12 cellular contexts compared by ENCODE assay signal in the genomic region with DNA sequence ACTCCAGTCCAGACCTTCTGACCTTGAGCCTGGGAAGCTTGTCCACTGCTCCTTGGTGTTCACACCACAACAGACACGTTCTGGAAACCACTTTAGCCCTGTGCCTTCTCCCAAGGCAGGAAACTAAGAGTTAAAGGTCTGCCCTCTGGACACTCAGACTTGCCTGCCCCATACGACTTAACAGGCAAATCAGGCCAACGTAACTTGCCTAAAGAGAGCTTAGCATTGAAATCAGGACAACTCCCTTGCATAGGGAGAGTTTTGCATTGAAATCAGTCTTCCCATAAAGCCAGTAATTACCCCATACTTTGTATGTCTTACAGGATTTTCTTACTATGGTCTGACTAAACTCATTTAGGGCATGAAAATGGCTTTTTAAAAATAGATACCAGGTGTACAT. TPM values are rescaled to one million over a fixed set of nuclear protein-coding genes. Genes with fewer than 3 reads are reported as not detected.
DNase-seq lines count a peak whose midpoint lies in the region; ATAC-seq, FAIRE-seq and TF ChIP-seq lines count a peak whose summit lies in the region.
"Had no signal": no experiment of that assay in that cellular context is flagged by ENCODE, and none has a peak within 500 bp of the region (broad histone marks: within the 10 kb centered on the region; RNA-seq: fewer than 3 reads in every experiment).

No MANE protein-coding gene starts in this region.

- 41% methylated on average over 3 of the region's 3 CpGs for WGBS in HUES64
- 14 to 16% (median 16%) methylated on average over 3 of the region's 3 CpGs for WGBS in ovary, 3 donors

- no peaks in the 10 kb centered on the region for H3K9me3 Mint-ChIP-seq in chondrocyte (ENCODE audit: low read depth)
- H3K9me3 Mint-ChIP-seq in naive thymus-derived CD8-positive, alpha-beta T cell: no peaks in the 10 kb centered on the region

- no peak for ATAC-seq in naive thymus-derived CD8-positive, alpha-beta T cell

- no peaks in the 10 kb centered on the region for H3K9me3 ChIP-seq in HUES64 (ENCODE audit: insufficient read depth, low read depth, low read length)
- H3K9me3 ChIP-seq in ovary: no peaks in the 10 kb centered on the region
- H3K9me3 ChIP-seq in kidney (ENCODE audit: control insufficient read depth in 1 of 2, low read length in 2 of 2): no peaks in the 10 kb centered on the region

- H3K9ac ChIP-seq in HUES64 (ENCODE audit: low read depth, low read length): no peak overlapping the region
- no peak overlapping the region for H3K9ac ChIP-seq in kidney (ENCODE audit: low read length in 2 of 2)

- peaks cover 51% of the 10 kb centered on the region for H3K4me1 ChIP-seq in ACC112 (ENCODE audit: control insufficient read depth, insufficient read depth, low read length, unreplicated experiment)
- peaks cover 39% of the 10 kb centered on the region for H3K4me1 ChIP-seq in HUES64 (ENCODE audit: insufficient read depth, low read length)
- H3K4me1 ChIP-seq in ovary (ENCODE audit: insufficient read depth): peaks cover 41% of the 10 kb centered on the region
- H3K4me1 ChIP-seq in kidney (ENCODE audit: control insufficient read depth in 1 of 2, insufficient read depth in 1 of 2, low read depth in 1 of 2, low read length in 2 of 2): peaks cover 47 to 50% of the 10 kb centered on the region in 2 donors

- H3K27me3 Mint-ChIP-seq in chondrocyte (ENCODE audit: low read depth): no peaks in the 10 kb centered on the region
- H3K27me3 Mint-ChIP-seq in naive thymus-derived CD8-positive, alpha-beta T cell: no peaks in the 10 kb centered on the region

- no peak overlapping the region for H2AFZ ChIP-seq in ACC112 (ENCODE audit: low read length, unreplicated experiment)

- no peak for TF ChIP-seq POLR2A in ovary (IDR thresholded peaks at IDR 0.05)

- TF ChIP-seq CTCF in chondrocyte (IDR thresholded peaks at IDR 0.05) (no peak), ovary (IDR thresholded peaks at IDR 0.05) (no peak), kidney (IDR thresholded peaks at IDR 0.05; ENCODE audit: borderline replicate concordance, extremely low read depth, insufficient read depth) (no peak)

- intact Hi-C loops in ovary (cut with DNase I): no loop called here
- intact Hi-C loops in kidney (cut with DNase I): no loop called here

- H3K27ac ChIP-seq in ACC112 (ENCODE audit: low read depth, low read length) (peak overlapping the region; percentile 99), HUES64 (ENCODE audit: low read depth, low read length) (peak overlapping the region; percentile 50), ovary (peak overlapping the region in 1 of 2 donors; percentile 42), kidney (ENCODE audit: low read depth in 2 of 2, low read length in 2 of 2) (peak overlapping the region in 1 of 2 donors; percentile 76)

- H3K27me3 ChIP-seq in ACC112 (ENCODE audit: insufficient read depth, low read length) (no peaks in the 10 kb centered on the region), HUES64 (ENCODE audit: insufficient read depth, low read length) (no peaks in the 10 kb centered on the region), ovary (no peaks in the 10 kb centered on the region)

- H3K4me1 Mint-ChIP-seq in chondrocyte (ENCODE audit: low read depth): peaks cover 80% of the 10 kb centered on the region
- peaks cover 38 to 89% (median 87%) of the 10 kb centered on the region in 4 donors for H3K4me1 Mint-ChIP-seq in naive thymus-derived CD8-positive, alpha-beta T cell

- no peak for FAIRE-seq in kidney (lab: Jason Lieb, UNC)

- peak overlapping the region; percentile 99 for H3K27ac Mint-ChIP-seq in chondrocyte (ENCODE audit: unreplicated experiment)
- H3K27ac Mint-ChIP-seq in naive thymus-derived CD8-positive, alpha-beta T cell: peak overlapping the region in 9 of 10 donors; percentile 9 to 66 (median 46)

- peaks cover 93% of the 10 kb centered on the region for H3K79me2 ChIP-seq in ACC112 (ENCODE audit: control insufficient read depth, insufficient read depth, low read length, unreplicated experiment)

- no peak for TF ChIP-seq EP300 in ovary (IDR thresholded peaks at IDR 0.05)

- H3K36me3 ChIP-seq in ACC112 (ENCODE audit: insufficient read depth, low read length): peaks cover 4% of the 10 kb centered on the region; the same call in 1 of the 2 replicates
- no peaks in the 10 kb centered on the region for H3K36me3 ChIP-seq in HUES64 (ENCODE audit: insufficient read depth, low read length)
- H3K36me3 ChIP-seq in ovary: no peaks in the 10 kb centered on the region
- H3K36me3 ChIP-seq in kidney (ENCODE audit: control insufficient read depth in 1 of 2, insufficient read depth in 2 of 2, low read length in 2 of 2): no peaks in the 10 kb centered on the region

- POLR2A ChIA-PET in naive thymus-derived CD8-positive, alpha-beta T cell (lab: Charles Lee): interaction anchor here (1.7 kb wide), 1 partner anchor 17 kb away, joined by 9 read pairs; no protein-coding TSS in a partner anchor

- H3K4me3 ChIP-seq in ACC112 (ENCODE audit: low read depth, low read length) (no peak overlapping the region), HUES64 (ENCODE audit: low read length) (no peak overlapping the region), ovary (no peak overlapping the region), kidney (ENCODE audit: low read length in 2 of 2) (peak overlapping the region in 1 of 2 donors; percentile 8)

- H3K4me3 Mint-ChIP-seq in chondrocyte (ENCODE audit: unreplicated experiment): no peak overlapping the region
- peak overlapping the region in 1 of 10 donors; percentile 56 for H3K4me3 Mint-ChIP-seq in naive thymus-derived CD8-positive, alpha-beta T cell

- DNase-seq in chondrocyte (ENCODE audit: low spot score) (no peak), ovary (no peak), islet precursor cell (no peak), kidney (no peak)
- no peak for DNase-seq in naive thymus-derived CD8-positive, alpha-beta T cell
- no peak for DNase-seq in effector CD4-positive, alpha-beta T cell
- DNase-seq: dermis blood vessel endothelial cell; NCI-H187 treated with DMSO at 0.1 percent for 48 hours; stimulated activated CD4-positive, alpha-beta T cell treated with anti-CD3 and anti-CD28 coated beads, Interleukin-12 subunit alpha, Interleukin-12 subunit beta, amount 100 ng/mL, for 4 hours; substantia nigra had no signal

- peaks cover 2% of the 10 kb centered on the region for H3K36me3 Mint-ChIP-seq in chondrocyte (ENCODE audit: low read depth)
- H3K36me3 Mint-ChIP-seq in naive thymus-derived CD8-positive, alpha-beta T cell: peaks cover 0 to 38% (median 8%) of the 10 kb centered on the region in 3 donors

RNA-seq across cellular contexts. Expression of gene NFE2L2, which starts 18.5 kb away (rescaled TPM):
- polyA plus RNA-seq in HUES64 (2013, experiment 1 of 2): 23.9 TPM
- polyA plus RNA-seq in HUES64 (2013, experiment 2 of 2): 26.2 TPM
- 65.7 to 88.2 TPM (median 86.8 TPM) in 3 replicates for total RNA-seq in chondrocyte
- total RNA-seq in naive thymus-derived CD8-positive, alpha-beta T cell: 10 to 100 TPM; 93.6 to 96.9 TPM
- 10 to 100 TPM; 48.2 to 57.8 (median 56.0) TPM for polyA plus RNA-seq in naive thymus-derived CD8-positive, alpha-beta T cell
- total RNA-seq in ovary: 100 to 1,000 TPM; 120 to 198 (median 157) TPM
- polyA plus RNA-seq in ovary: 100 to 1,000 TPM; 128 to 131 TPM
- total RNA-seq in kidney: 149 TPM
- 105 TPM for polyA plus RNA-seq in kidney (ENCODE audit: insufficient read depth, low read depth, low replicate concordance)

RNA-seq across cellular contexts. Expression of gene HNRNPA3, which starts 33.4 kb away (rescaled TPM):
- polyA plus RNA-seq in HUES64 (2013, experiment 1 of 2): 296 TPM
- polyA plus RNA-seq in HUES64 (2013, experiment 2 of 2): 344 TPM
- total RNA-seq in chondrocyte: 98.0 to 153 TPM (median 106 TPM) in 3 replicates
- 100 to 1,000 TPM; 156 to 158 TPM for total RNA-seq in naive thymus-derived CD8-positive, alpha-beta T cell
- 10 to 100 TPM; 47.6 to 56.6 (median 52.1) TPM for polyA plus RNA-seq in naive thymus-derived CD8-positive, alpha-beta T cell
- 100 to 1,000 TPM in 5 of 7 donors, 10 to 100 TPM in 2; 71.0 to 240 (median 216) TPM for total RNA-seq in ovary
- polyA plus RNA-seq in ovary: 100 to 1,000 TPM; 175 to 273 TPM
- total RNA-seq in kidney: 173 TPM
- polyA plus RNA-seq in kidney (ENCODE audit: insufficient read depth, low read depth, low replicate concordance): 156 TPM
